In genomic region chr1:51346086-51346942, GRCh38 we compare ENCODE assay signal across 18 cellular contexts. TPM values are rescaled to one million over a fixed set of nuclear protein-coding genes. Genes with fewer than 3 reads are reported as not detected.
DNase-seq lines count a peak whose midpoint lies in the region; FAIRE-seq and TF ChIP-seq lines count a peak whose summit lies in the region.
"Had no signal": no experiment of that assay in that cellular context is flagged by ENCODE, and none has a peak within 500 bp of the region (broad histone marks: within the 10 kb centered on the region; RNA-seq: fewer than 3 reads in every experiment).

No MANE protein-coding gene starts in this region.

- H3K79me2 ChIP-seq in PC-9 (ENCODE audit: low read depth), result no peaks in the 10 kb centered on the region
- no peaks in the 10 kb centered on the region for H3K79me2 ChIP-seq in parathyroid adenoma

- POLR2A ChIA-PET in PC-9 (lab: Charles Lee; ENCODE audit: unreplicated experiment), result no interaction called here

- H3K9me3 ChIP-seq in PC-9 (ENCODE audit: insufficient read depth, low read depth), result no peaks in the 10 kb centered on the region
- no peaks in the 10 kb centered on the region for H3K9me3 ChIP-seq in parathyroid adenoma (ENCODE audit: control insufficient read depth, low read length)

- H3K27ac ChIP-seq in PC-9 (no peak overlapping the region), parathyroid adenoma (peak overlapping the region; percentile 24)
- H3K27ac ChIP-seq: 22Rv1 had no signal

- peaks cover 24% of the 10 kb centered on the region; the same call in 1 of the 2 replicates for H3F3A ChIP-seq in PC-9 (ENCODE audit: insufficient read depth, low read depth)

- no peaks in the 10 kb centered on the region for H4K20me1 ChIP-seq in PC-9 (ENCODE audit: insufficient read depth)

- CTCF ChIA-PET in PC-9 (lab: Charles Lee), result no interaction called here

- H3K9ac ChIP-seq in parathyroid adenoma, result no peak overlapping the region

- H2AFZ ChIP-seq in PC-9 (no peak overlapping the region), parathyroid adenoma (no peak overlapping the region)

- DNase-seq in DMS 273 (lab: John Stamatoyannopoulos, UW; ENCODE audit: unreplicated experiment), result peak; percentile 38
- no peak for DNase-seq in DMS 273 treated with DMSO at 0.1 percent for 48 hours (lab: John Stamatoyannopoulos, UW)
- DNase-seq in GM12892 (ENCODE audit: insufficient read length), result no peak
- DNase-seq in PC-9, result no peak
- no peak for DNase-seq in nucleus accumbens (lab: John Stamatoyannopoulos, UW)
- no peak for DNase-seq in NCI-H187 treated with DMSO at 0.1 percent for 48 hours (lab: John Stamatoyannopoulos, UW)
- DNase-seq in central memory CD4-positive, alpha-beta T cell, result no peak
- DNase-seq: AML-193, GDM1, NCI-H1092, NCI-H146, NCI-H2081, RPMI8226, SHP77 treated with DMSO at 0.1 percent for 48 hours had no signal

- H3K9me2 ChIP-seq in PC-9 (ENCODE audit: insufficient read depth), result no peaks in the 10 kb centered on the region

- H3K4me2 ChIP-seq in PC-9 (0 out of 2 replicates have a peak overlapping the region, but pooled peaks have one; percentile 11), parathyroid adenoma (ENCODE audit: low read length) (no peak overlapping the region)

- TF ChIP-seq CTCF in PC-9 (conservative IDR thresholded peaks at IDR 0.05), result no peak
- no peak for TF ChIP-seq CTCF in parathyroid adenoma (IDR thresholded peaks at IDR 0.05)

- H3K27me3 ChIP-seq in PC-9 (ENCODE audit: insufficient read depth, low read depth) (no peaks in the 10 kb centered on the region), parathyroid adenoma (ENCODE audit: control insufficient read depth, insufficient read depth, low read length) (no peaks in the 10 kb centered on the region)

- no peak overlapping the region for H3K4me3 ChIP-seq in PC-9
- H3K4me3 ChIP-seq in parathyroid adenoma (ENCODE audit: low read depth, low read length), result no peak overlapping the region

- H3K4me1 ChIP-seq in PC-9 (replicated peaks; ENCODE audit: insufficient read depth), result peaks cover 14% of the 10 kb centered on the region; the same call in 1 of the 2 replicates
- peaks cover 2% of the 10 kb centered on the region for H3K4me1 ChIP-seq in parathyroid adenoma

- no TSS peak for BruUV-seq in PC-9 (replicated peaks; lab: Mats Ljungman, UMichigan)

- peak; percentile 58 for FAIRE-seq in GM12892 (lab: Jason Lieb, UNC)
- FAIRE-seq: GM18507, H54 had no signal

- no peak; the same call in 1 of the 2 replicates for TF ChIP-seq POLR2A in GM12892 (IDR thresholded peaks at IDR 0.05; ENCODE audit: low read depth, low read length)

- H3K36me3 ChIP-seq in PC-9 (ENCODE audit: low read depth) (no peaks in the 10 kb centered on the region), parathyroid adenoma (ENCODE audit: control insufficient read depth, insufficient read depth, low read length) (no peaks in the 10 kb centered on the region)

- intact Hi-C loops in PC-9 (cut with micrococcal nuclease; ENCODE audit: unreplicated experiment), result no loop called here

RNA-seq across cellular contexts. Expression of gene TTC39A, which starts 16.0 kb away (rescaled TPM):
- polyA plus RNA-seq in GM12892 (2012; ENCODE audit: missing spikeins), result 2.0 TPM
- total RNA-seq in PC-9 (2021), result 7.3 and 10.4 TPM in 2 replicates
